Comparison of ENCODE assay signal across 1 cellular context in the genomic region with DNA sequence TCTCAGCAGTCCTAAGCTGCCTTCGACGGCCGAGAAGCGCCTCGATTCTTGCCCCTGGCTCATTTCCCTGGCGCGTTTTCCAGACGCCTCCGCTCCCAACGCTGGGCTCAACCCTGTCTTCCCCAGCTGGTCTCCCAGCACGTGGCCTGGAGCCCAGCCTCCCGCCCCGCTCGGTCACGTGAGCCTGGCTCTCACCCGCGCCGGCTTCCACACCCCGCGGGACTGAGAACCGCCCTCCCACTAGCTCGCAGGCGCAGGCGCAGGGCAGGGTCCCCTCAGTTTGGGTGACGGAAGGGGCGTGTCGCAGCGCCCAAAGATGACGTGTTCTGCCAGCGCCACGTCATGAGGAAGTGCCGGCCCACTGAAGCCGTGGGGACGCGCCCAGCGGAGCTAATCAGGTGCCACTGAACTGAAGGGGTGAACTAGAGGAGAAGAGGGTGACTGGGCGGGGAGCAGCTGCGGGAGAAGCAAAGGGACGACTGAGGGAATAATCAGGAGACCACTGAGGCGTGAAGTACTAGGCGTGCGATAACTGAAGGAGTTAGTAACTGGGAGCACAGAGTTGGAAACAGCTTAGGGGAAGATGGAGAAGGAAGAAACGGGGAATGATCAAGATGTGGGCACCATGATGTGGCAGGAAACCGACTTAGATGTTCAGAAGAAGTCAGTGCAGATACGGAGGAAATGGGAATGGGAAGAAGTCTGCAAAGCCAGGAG.
TF ChIP-seq lines count a peak whose summit lies in the region.

A gene with protein sequence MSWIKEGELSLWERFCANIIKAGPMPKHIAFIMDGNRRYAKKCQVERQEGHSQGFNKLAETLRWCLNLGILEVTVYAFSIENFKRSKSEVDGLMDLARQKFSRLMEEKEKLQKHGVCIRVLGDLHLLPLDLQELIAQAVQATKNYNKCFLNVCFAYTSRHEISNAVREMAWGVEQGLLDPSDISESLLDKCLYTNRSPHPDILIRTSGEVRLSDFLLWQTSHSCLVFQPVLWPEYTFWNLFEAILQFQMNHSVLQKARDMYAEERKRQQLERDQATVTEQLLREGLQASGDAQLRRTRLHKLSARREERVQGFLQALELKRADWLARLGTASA (plus strand): TSS at position 343 of the 717 bp plus-strand sequence. CDS start 625 bp downstream, outside the sequence.

TF ChIP-seq in HepG2, 621 proteins besides CTCF, POLR2A, EP300 and RAD21 (continued from another document and continues in another):
- TF ChIP-seq, protein P1, sequence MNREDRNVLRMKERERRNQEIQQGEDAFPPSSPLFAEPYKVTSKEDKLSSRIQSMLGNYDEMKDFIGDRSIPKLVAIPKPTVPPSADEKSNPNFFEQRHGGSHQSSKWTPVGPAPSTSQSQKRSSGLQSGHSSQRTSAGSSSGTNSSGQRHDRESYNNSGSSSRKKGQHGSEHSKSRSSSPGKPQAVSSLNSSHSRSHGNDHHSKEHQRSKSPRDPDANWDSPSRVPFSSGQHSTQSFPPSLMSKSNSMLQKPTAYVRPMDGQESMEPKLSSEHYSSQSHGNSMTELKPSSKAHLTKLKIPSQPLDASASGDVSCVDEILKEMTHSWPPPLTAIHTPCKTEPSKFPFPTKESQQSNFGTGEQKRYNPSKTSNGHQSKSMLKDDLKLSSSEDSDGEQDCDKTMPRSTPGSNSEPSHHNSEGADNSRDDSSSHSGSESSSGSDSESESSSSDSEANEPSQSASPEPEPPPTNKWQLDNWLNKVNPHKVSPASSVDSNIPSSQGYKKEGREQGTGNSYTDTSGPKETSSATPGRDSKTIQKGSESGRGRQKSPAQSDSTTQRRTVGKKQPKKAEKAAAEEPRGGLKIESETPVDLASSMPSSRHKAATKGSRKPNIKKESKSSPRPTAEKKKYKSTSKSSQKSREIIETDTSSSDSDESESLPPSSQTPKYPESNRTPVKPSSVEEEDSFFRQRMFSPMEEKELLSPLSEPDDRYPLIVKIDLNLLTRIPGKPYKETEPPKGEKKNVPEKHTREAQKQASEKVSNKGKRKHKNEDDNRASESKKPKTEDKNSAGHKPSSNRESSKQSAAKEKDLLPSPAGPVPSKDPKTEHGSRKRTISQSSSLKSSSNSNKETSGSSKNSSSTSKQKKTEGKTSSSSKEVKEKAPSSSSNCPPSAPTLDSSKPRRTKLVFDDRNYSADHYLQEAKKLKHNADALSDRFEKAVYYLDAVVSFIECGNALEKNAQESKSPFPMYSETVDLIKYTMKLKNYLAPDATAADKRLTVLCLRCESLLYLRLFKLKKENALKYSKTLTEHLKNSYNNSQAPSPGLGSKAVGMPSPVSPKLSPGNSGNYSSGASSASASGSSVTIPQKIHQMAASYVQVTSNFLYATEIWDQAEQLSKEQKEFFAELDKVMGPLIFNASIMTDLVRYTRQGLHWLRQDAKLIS (CRISPR knock-in tag; IDR thresholded peaks at IDR 0.05), result 0 out of 2 replicates have a peak, but pooled peaks have one; percentile 56
- TF ChIP-seq ZNF615 (CRISPR knock-in tag; IDR thresholded peaks at IDR 0.05; ENCODE audit: borderline replicate concordance) (no peak), ZNF34 (CRISPR knock-in tag; IDR thresholded peaks at IDR 0.05; ENCODE audit: borderline replicate concordance) (no peak), TCF7L2 (IDR thresholded peaks at IDR 0.05; ENCODE audit: low read depth, low read length) (no peak), ATF7-NPFF (CRISPR knock-in tag; IDR thresholded peaks at IDR 0.05; ENCODE audit: low read depth) (peak; percentile 99), ZNF672 (CRISPR knock-in tag; IDR thresholded peaks at IDR 0.05) (0 out of 2 replicates have a peak, but pooled peaks have one; percentile 77), SPEN (CRISPR knock-in tag; IDR thresholded peaks at IDR 0.05; ENCODE audit: low read depth) (peak; percentile 96), PHF21A (CRISPR knock-in tag; IDR thresholded peaks at IDR 0.05) (peak; percentile 70), GATAD1 (CRISPR knock-in tag; IDR thresholded peaks at IDR 0.05) (peak; percentile 99), PHF20 (CRISPR knock-in tag; IDR thresholded peaks at IDR 0.05) (peak; percentile 99), ZNF598 (CRISPR knock-in tag; IDR thresholded peaks at IDR 0.05; ENCODE audit: borderline replicate concordance) (peak; percentile 96; the same call in 1 of the 2 replicates), ARNTL (CRISPR knock-in tag; IDR thresholded peaks at IDR 0.05) (peak; percentile 94), TAF15 (IDR thresholded peaks at IDR 0.05; ENCODE audit: low read depth, low read length, poor library complexity, severe bottlenecking) (no peak), KLF12 (CRISPR knock-in tag; IDR thresholded peaks at IDR 0.05; ENCODE audit: borderline replicate concordance) (peak; percentile 96), ZFP90 (CRISPR knock-in tag; IDR thresholded peaks at IDR 0.05; ENCODE audit: borderline replicate concordance) (peak; percentile 95; the same call in 1 of the 2 replicates), ZNF292 (CRISPR knock-in tag; IDR thresholded peaks at IDR 0.05; ENCODE audit: borderline replicate concordance, low read depth) (0 out of 2 replicates have a peak, but pooled peaks have one; percentile 47), SMAD1 (CRISPR knock-in tag; IDR thresholded peaks at IDR 0.05; ENCODE audit: borderline replicate concordance, low read depth) (no peak; the same call in 1 of the 2 replicates), HOXA9 (CRISPR knock-in tag; IDR thresholded peaks at IDR 0.05; ENCODE audit: borderline replicate concordance) (peak; percentile 78; the same call in 1 of the 2 replicates), SCMH1 (CRISPR knock-in tag; IDR thresholded peaks at IDR 0.05; ENCODE audit: borderline replicate concordance) (no peak), ZNF773 (CRISPR knock-in tag; IDR thresholded peaks at IDR 0.05; ENCODE audit: borderline replicate concordance) (peak; percentile 59; the same call in 1 of the 2 replicates)
- TF ChIP-seq, protein P2, sequence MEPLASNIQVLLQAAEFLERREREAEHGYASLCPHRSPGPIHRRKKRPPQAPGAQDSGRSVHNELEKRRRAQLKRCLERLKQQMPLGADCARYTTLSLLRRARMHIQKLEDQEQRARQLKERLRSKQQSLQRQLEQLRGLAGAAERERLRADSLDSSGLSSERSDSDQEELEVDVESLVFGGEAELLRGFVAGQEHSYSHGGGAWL (CRISPR knock-in tag; IDR thresholded peaks at IDR 0.05), result peak; percentile 99
- TF ChIP-seq, protein P3, sequence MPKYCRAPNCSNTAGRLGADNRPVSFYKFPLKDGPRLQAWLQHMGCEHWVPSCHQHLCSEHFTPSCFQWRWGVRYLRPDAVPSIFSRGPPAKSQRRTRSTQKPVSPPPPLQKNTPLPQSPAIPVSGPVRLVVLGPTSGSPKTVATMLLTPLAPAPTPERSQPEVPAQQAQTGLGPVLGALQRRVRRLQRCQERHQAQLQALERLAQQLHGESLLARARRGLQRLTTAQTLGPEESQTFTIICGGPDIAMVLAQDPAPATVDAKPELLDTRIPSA (CRISPR knock-in tag; IDR thresholded peaks at IDR 0.05; ENCODE audit: borderline replicate concordance), result 0 out of 2 replicates have a peak, but pooled peaks have one; percentile 66
- TF ChIP-seq, protein P4, sequence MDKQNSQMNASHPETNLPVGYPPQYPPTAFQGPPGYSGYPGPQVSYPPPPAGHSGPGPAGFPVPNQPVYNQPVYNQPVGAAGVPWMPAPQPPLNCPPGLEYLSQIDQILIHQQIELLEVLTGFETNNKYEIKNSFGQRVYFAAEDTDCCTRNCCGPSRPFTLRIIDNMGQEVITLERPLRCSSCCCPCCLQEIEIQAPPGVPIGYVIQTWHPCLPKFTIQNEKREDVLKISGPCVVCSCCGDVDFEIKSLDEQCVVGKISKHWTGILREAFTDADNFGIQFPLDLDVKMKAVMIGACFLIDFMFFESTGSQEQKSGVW (CRISPR knock-in tag; IDR thresholded peaks at IDR 0.05; ENCODE audit: borderline replicate concordance), result no peak
- TF ChIP-seq, protein P5, sequence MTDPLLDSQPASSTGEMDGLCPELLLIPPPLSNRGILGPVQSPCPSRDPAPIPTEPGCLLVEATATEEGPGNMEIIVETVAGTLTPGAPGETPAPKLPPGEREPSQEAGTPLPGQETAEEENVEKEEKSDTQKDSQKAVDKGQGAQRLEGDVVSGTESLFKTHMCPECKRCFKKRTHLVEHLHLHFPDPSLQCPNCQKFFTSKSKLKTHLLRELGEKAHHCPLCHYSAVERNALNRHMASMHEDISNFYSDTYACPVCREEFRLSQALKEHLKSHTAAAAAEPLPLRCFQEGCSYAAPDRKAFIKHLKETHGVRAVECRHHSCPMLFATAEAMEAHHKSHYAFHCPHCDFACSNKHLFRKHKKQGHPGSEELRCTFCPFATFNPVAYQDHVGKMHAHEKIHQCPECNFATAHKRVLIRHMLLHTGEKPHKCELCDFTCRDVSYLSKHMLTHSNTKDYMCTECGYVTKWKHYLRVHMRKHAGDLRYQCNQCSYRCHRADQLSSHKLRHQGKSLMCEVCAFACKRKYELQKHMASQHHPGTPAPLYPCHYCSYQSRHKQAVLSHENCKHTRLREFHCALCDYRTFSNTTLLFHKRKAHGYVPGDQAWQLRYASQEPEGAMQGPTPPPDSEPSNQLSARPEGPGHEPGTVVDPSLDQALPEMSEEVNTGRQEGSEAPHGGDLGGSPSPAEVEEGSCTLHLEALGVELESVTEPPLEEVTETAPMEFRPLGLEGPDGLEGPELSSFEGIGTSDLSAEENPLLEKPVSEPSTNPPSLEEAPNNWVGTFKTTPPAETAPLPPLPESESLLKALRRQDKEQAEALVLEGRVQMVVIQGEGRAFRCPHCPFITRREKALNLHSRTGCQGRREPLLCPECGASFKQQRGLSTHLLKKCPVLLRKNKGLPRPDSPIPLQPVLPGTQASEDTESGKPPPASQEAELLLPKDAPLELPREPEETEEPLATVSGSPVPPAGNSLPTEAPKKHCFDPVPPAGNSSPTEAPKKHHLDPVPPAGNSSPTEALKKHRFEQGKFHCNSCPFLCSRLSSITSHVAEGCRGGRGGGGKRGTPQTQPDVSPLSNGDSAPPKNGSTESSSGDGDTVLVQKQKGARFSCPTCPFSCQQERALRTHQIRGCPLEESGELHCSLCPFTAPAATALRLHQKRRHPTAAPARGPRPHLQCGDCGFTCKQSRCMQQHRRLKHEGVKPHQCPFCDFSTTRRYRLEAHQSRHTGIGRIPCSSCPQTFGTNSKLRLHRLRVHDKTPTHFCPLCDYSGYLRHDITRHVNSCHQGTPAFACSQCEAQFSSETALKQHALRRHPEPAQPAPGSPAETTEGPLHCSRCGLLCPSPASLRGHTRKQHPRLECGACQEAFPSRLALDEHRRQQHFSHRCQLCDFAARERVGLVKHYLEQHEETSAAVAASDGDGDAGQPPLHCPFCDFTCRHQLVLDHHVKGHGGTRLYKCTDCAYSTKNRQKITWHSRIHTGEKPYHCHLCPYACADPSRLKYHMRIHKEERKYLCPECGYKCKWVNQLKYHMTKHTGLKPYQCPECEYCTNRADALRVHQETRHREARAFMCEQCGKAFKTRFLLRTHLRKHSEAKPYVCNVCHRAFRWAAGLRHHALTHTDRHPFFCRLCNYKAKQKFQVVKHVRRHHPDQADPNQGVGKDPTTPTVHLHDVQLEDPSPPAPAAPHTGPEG (CRISPR knock-in tag; IDR thresholded peaks at IDR 0.05), result peak; percentile 90
- TF ChIP-seq, protein P6, sequence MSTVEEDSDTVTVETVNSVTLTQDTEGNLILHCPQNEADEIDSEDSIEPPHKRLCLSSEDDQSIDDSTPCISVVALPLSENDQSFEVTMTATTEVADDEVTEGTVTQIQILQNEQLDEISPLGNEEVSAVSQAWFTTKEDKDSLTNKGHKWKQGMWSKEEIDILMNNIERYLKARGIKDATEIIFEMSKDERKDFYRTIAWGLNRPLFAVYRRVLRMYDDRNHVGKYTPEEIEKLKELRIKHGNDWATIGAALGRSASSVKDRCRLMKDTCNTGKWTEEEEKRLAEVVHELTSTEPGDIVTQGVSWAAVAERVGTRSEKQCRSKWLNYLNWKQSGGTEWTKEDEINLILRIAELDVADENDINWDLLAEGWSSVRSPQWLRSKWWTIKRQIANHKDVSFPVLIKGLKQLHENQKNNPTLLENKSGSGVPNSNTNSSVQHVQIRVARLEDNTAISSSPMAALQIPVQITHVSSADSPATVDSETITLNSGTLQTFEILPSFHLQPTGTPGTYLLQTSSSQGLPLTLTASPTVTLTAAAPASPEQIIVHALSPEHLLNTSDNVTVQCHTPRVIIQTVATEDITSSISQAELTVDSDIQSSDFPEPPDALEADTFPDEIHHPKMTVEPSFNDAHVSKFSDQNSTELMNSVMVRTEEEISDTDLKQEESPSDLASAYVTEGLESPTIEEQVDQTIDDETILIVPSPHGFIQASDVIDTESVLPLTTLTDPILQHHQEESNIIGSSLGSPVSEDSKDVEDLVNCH (CRISPR knock-in tag; IDR thresholded peaks at IDR 0.05), result 0 out of 2 replicates have a peak, but pooled peaks have one; percentile 26
- TF ChIP-seq, protein P7, sequence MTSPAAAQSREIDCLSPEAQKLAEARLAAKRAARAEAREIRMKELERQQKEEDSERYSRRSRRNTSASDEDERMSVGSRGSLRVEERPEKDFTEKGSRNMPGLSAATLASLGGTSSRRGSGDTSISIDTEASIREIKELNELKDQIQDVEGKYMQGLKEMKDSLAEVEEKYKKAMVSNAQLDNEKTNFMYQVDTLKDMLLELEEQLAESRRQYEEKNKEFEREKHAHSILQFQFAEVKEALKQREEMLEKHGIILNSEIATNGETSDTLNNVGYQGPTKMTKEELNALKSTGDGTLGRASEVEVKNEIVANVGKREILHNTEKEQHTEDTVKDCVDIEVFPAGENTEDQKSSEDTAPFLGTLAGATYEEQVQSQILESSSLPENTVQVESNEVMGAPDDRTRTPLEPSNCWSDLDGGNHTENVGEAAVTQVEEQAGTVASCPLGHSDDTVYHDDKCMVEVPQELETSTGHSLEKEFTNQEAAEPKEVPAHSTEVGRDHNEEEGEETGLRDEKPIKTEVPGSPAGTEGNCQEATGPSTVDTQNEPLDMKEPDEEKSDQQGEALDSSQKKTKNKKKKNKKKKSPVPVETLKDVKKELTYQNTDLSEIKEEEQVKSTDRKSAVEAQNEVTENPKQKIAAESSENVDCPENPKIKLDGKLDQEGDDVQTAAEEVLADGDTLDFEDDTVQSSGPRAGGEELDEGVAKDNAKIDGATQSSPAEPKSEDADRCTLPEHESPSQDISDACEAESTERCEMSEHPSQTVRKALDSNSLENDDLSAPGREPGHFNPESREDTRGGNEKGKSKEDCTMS (CRISPR knock-in tag; conservative IDR thresholded peaks at IDR 0.05), result no peak
- TF ChIP-seq, protein P8, sequence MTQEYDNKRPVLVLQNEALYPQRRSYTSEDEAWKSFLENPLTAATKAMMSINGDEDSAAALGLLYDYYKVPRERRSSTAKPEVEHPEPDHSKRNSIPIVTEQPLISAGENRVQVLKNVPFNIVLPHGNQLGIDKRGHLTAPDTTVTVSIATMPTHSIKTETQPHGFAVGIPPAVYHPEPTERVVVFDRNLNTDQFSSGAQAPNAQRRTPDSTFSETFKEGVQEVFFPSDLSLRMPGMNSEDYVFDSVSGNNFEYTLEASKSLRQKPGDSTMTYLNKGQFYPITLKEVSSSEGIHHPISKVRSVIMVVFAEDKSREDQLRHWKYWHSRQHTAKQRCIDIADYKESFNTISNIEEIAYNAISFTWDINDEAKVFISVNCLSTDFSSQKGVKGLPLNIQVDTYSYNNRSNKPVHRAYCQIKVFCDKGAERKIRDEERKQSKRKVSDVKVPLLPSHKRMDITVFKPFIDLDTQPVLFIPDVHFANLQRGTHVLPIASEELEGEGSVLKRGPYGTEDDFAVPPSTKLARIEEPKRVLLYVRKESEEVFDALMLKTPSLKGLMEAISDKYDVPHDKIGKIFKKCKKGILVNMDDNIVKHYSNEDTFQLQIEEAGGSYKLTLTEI (CRISPR knock-in tag; conservative IDR thresholded peaks at IDR 0.05), result no peak
